In the genomic region with DNA sequence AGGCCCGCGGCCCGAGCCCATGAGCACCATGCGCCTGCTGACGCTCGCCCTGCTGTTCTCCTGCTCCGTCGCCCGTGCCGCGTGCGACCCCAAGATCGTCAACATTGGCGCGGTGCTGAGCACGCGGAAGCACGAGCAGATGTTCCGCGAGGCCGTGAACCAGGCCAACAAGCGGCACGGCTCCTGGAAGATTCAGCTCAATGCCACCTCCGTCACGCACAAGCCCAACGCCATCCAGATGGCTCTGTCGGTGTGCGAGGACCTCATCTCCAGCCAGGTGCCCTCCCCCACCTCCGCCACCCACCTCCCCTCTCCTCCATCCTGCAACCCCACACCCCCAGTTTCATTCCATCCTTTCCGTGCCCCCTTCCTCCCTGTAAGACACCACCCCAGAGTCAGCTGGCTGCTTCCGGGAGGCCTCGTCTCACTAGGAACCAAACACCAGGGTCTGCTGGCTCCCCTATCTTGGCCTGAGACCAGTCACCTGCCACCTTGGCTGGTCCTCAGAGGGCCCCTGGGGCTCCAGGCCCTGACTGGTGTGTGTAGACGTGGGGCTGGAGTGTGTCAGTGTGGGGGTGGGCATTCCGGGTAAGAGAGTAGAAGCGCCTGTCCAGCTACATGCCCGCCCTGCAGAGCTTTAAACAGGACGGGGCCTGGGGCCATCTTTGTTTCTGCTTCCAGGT, we compare ENCODE assay signal across 22 cellular contexts. TPM values are rescaled to one million over a fixed set of nuclear protein-coding genes. Genes with fewer than 3 reads are reported as not detected.
DNase-seq lines count a peak whose midpoint lies in the region; ATAC-seq and TF ChIP-seq lines count a peak whose summit lies in the region.
"Had no signal": no experiment of that assay in that cellular context is flagged by ENCODE, and none has a peak within 500 bp of the region (broad histone marks: within the 10 kb centered on the region; RNA-seq: fewer than 3 reads in every experiment).

No MANE protein-coding gene starts in this region.

- intact Hi-C loops in dorsolateral prefrontal cortex (cut with DNase I) = no loop called here

- no peaks in the 10 kb centered on the region for H3K36me3 Mint-ChIP-seq in stimulated activated naive B cell treated with anti-CD40 and anti-IgM and Interleukin-4, amounts not matched to agents 10 μg/mL and 1 μg/mL and 100 μg/mL, for 72 hours
- H3K36me3 Mint-ChIP-seq: activated naive CD8-positive, alpha-beta T cell treated with anti-CD3 and anti-CD28 coated beads, Interleukin-2, amount 10 ng/mL, durations not matched to agents 7 days and 5 days; CD4-positive, alpha-beta memory T cell had no signal

- peaks cover 80 to 83% of the 10 kb centered on the region in 2 donors for H3K27me3 Mint-ChIP-seq in stimulated activated naive B cell treated with anti-CD40 and anti-IgM and Interleukin-4, amounts not matched to agents 10 μg/mL and 1 μg/mL and 100 μg/mL, for 72 hours

- no peak for TF ChIP-seq CTCF in dorsolateral prefrontal cortex (IDR thresholded peaks at IDR 0.05 in 54 of 56, conservative IDR thresholded peaks at IDR 0.05 in 2 of 56; ENCODE audit: low read depth in 1 of 56, partially characterized antibody in 56 of 56)

- no peaks in the 10 kb centered on the region for H3K9me3 Mint-ChIP-seq in stimulated activated naive B cell treated with anti-CD40 and anti-IgM and Interleukin-4, amounts not matched to agents 10 μg/mL and 1 μg/mL and 100 μg/mL, for 72 hours
- H3K9me3 Mint-ChIP-seq: activated naive CD8-positive, alpha-beta T cell treated with anti-CD3 and anti-CD28 coated beads, Interleukin-2, amount 10 ng/mL, durations not matched to agents 7 days and 5 days; activated T-cell treated with anti-CD3 and anti-CD28 coated beads, Interleukin-2, amount 50 U/mL, for 4 hours; naive thymus-derived CD8-positive, alpha-beta T cell had no signal

- peak overlapping the region; percentile 70 for H3K27ac Mint-ChIP-seq in stimulated activated naive B cell treated with anti-CD40 and anti-IgM and Interleukin-4, amounts not matched to agents 10 μg/mL and 1 μg/mL and 100 μg/mL, for 72 hours
- H3K27ac Mint-ChIP-seq: activated naive CD8-positive, alpha-beta T cell treated with anti-CD3 and anti-CD28 coated beads, Interleukin-2, amount 10 ng/mL, durations not matched to agents 7 days and 5 days; CD4-positive, alpha-beta memory T cell had no signal

- peaks cover 12 to 13% of the 10 kb centered on the region in 2 donors for H3K4me1 Mint-ChIP-seq in stimulated activated naive B cell treated with anti-CD40 and anti-IgM and Interleukin-4, amounts not matched to agents 10 μg/mL and 1 μg/mL and 100 μg/mL, for 72 hours

- peak overlapping the region in 56 of 59 donors; percentile 24 to 93 (median 81) for H3K27ac ChIP-seq in dorsolateral prefrontal cortex
- H3K27ac ChIP-seq: cardiac muscle cell, HL-60, psoas muscle, SK-N-MC had no signal

- peak overlapping the region in 1 of 2 donors; percentile 26 for H3K4me3 Mint-ChIP-seq in stimulated activated naive B cell treated with anti-CD40 and anti-IgM and Interleukin-4, amounts not matched to agents 10 μg/mL and 1 μg/mL and 100 μg/mL, for 72 hours
- H3K4me3 Mint-ChIP-seq: activated naive CD8-positive, alpha-beta T cell treated with anti-CD3 and anti-CD28 coated beads, Interleukin-2, amount 10 ng/mL, durations not matched to agents 7 days and 5 days; activated T-cell treated with anti-CD3 and anti-CD28 coated beads, Interleukin-2, amount 50 U/mL, for 4 hours had no signal

- H3K4me3 ChIP-seq in dorsolateral prefrontal cortex = peak overlapping the region in 58 of 59 donors; percentile 27 to 71 (median 57)
- H3K4me3 ChIP-seq: cardiac muscle cell, SK-N-MC had no signal

- ATAC-seq in stimulated activated naive B cell treated with anti-CD40 and anti-IgM and Interleukin-4, amounts not matched to agents 10 μg/mL and 1 μg/mL and 100 μg/mL, for 72 hours (replicated peaks) = no peak
- ATAC-seq: stimulated activated naive CD8-positive, alpha-beta T cell treated with anti-CD3 and anti-CD28 coated beads, Interleukin-15, Interleukin-2, amounts not matched to agents 100 U/mL and 50 U/mL, for 24 hours had no signal

- DNase-seq in NCI-H82 (lab: John Stamatoyannopoulos, UW) (peak; percentile 25), NCI-H82 treated with DMSO at 0.1 percent for 48 hours (lab: John Stamatoyannopoulos, UW; ENCODE audit: unreplicated experiment) (no peak), dorsolateral prefrontal cortex (peak in 1 of 10 donors; percentile 41), medulla oblongata (ENCODE audit: extremely low spot score) (no peak), NCI-H345 treated with DMSO at 0.1 percent for 48 hours (lab: John Stamatoyannopoulos, UW; ENCODE audit: unreplicated experiment) (no peak)
- no peak for DNase-seq in stimulated activated naive B cell treated with anti-CD40 and anti-IgM and Interleukin-4, amounts not matched to agents 10 μg/mL and 1 μg/mL and 100 μg/mL, for 72 hours
- DNase-seq: activated CD4-positive, alpha-beta T cell treated with anti-CD3 and anti-CD28 coated beads, Interleukin-2, amount 50 U/mL, for 4 hours; activated T-cell treated with anti-CD3 and anti-CD28 coated beads, Interleukin-2, amount 50 U/mL, for 4 hours; GOT3; NCI-H1105 treated with DMSO at 0.1 percent for 48 hours; NCI-H345; psoas muscle had no signal

- H3K27me3 ChIP-seq in dorsolateral prefrontal cortex = peaks cover 0 to 94% (median 43%) of the 10 kb centered on the region in 45 donors

RNA-seq across cellular contexts. Expression of a gene that starts 0.7 kb away (rescaled TPM):
- 100 to 1,000 TPM; 175 to 937 (median 565) TPM for total RNA-seq in dorsolateral prefrontal cortex
- total RNA-seq: activated naive CD8-positive, alpha-beta T cell treated with anti-CD3 and anti-CD28 coated beads, Interleukin-2, amount 10 ng/mL, durations not matched to agents 7 days and 5 days; CD4-positive, alpha-beta memory T cell; left lobe of liver; naive thymus-derived CD8-positive, alpha-beta T cell; psoas muscle had no signal

RNA-seq across cellular contexts. Expression of a gene that starts 25.1 kb away (rescaled TPM):
- total RNA-seq in dorsolateral prefrontal cortex = 100 to 1,000 TPM; 156 to 315 (median 208) TPM

RNA-seq across cellular contexts. Expression of a gene that starts 30.2 kb away (rescaled TPM):
- total RNA-seq in dorsolateral prefrontal cortex = 1 to 10 TPM in 8 of 120 experiments, under 1 TPM in 23, not detected in 89; 0.42 to 1.4 (median 0.75) TPM
- total RNA-seq: A673; activated naive CD8-positive, alpha-beta T cell treated with anti-CD3 and anti-CD28 coated beads, Interleukin-2, amount 10 ng/mL, durations not matched to agents 7 days and 5 days; cardiac muscle cell; CD4-positive, alpha-beta memory T cell; Daoy; left lobe of liver; naive thymus-derived CD8-positive, alpha-beta T cell; psoas muscle had no signal

RNA-seq across cellular contexts. Expression of a gene that starts 32.2 kb away (rescaled TPM):
- not detected for total RNA-seq in dorsolateral prefrontal cortex
- total RNA-seq: A673; activated naive CD8-positive, alpha-beta T cell treated with anti-CD3 and anti-CD28 coated beads, Interleukin-2, amount 10 ng/mL, durations not matched to agents 7 days and 5 days; activated T-cell treated with anti-CD3 and anti-CD28 coated beads, Interleukin-2, amount 50 U/mL, for 4 hours; cardiac muscle cell; CD4-positive, alpha-beta memory T cell; Daoy; left lobe of liver; naive thymus-derived CD8-positive, alpha-beta T cell; psoas muscle had no signal

RNA-seq across cellular contexts. Expression of a gene that starts 48.8 kb away (rescaled TPM):
- 100 to 1,000 TPM in 1 of 120 experiments, 10 to 100 TPM in 119; 51.4 to 105 (median 68.3) TPM for total RNA-seq in dorsolateral prefrontal cortex
